ENCODE assay signal across 8 cellular contexts in the genomic region with DNA sequence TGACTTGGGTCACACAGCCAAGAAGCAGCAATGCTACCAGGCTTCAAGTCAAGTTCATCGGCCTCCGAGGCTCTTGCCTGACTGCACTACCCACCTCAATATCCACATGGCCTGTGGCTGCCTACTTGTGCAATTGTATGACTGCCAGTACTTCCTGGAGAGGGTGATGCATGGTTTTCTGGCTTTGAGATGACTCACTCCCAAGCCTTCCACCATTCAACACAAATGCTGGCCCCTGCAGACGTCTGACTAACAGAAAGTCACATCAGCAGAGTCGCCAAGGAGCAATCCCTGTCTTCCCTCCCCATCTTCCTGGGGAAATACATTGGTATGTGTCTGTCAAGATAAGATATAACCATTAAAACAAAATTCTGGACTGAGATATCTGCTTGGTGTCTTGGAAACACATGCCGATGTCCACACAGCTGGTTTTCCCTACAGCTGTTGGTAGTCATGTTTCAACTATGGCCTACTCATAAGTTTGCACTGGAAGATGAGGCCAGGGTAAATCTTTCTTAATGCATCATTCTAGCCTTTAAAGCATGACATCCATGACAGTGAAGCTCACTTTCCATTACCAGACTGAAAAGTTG.
DNase-seq lines count a peak whose midpoint lies in the region; ATAC-seq lines count a peak whose summit lies in the region.

No MANE protein-coding gene starts in this region.

- ATAC-seq in HG03457 (IDR thresholded peaks at IDR 0.05; ENCODE audit: unreplicated experiment), result no peak

- in situ Hi-C loops in ACHN (cut with HindIII; ENCODE audit: low pct_ligation_motif_present, low pct_unique_long_range_greater_than_20kb, low sequenced_read_pairs), result no loop called here

- peak; percentile 73 for DNase-seq in ACHN
- DNase-seq in M059J (ENCODE audit: low read depth), result peak; percentile 95
- DNase-seq in activated T-helper 9 cell treated with anti-CD3 and anti-CD28 coated beads, Interleukin-2, amount 50 U/mL, for 16 hours (ENCODE audit: low read depth), result peak; percentile 28
- peak; percentile 98 for DNase-seq in iris pigment epithelial cell (ENCODE audit: low read depth)
- peak; percentile 42 to 71 for DNase-seq in stimulated activated CD8-positive, alpha-beta memory T cell treated with anti-CD3 and anti-CD28 coated beads, Interleukin-7, amount 100 ng/mL, for 48 hours (ENCODE audit: extremely low read depth in 1 of 2, low read depth in 1 of 2)
- no peak for DNase-seq in NCI-H2081 treated with DMSO at 0.1 percent for 48 hours (lab: John Stamatoyannopoulos, UW)
- no peak for DNase-seq in HuH-7.5 (ENCODE audit: low spot score)

Comparison
In these comparisons a context has a peak if more than half of its experiments do, and no peak if none do; other contexts are left out.
1. DNase-seq: peak in ACHN (single experiment), M059J (single experiment), activated T-helper 9 cell treated with anti-CD3 and anti-CD28 coated beads, Interleukin-2, amount 50 U/mL, for 16 hours (single experiment), iris pigment epithelial cell (single experiment) and stimulated activated CD8-positive, alpha-beta memory T cell treated with anti-CD3 and anti-CD28 coated beads, Interleukin-7, amount 100 ng/mL, for 48 hours (2 of 2); none in NCI-H2081 treated with DMSO at 0.1 percent for 48 hours (single experiment) and HuH-7.5 (single experiment).